Comparison of ENCODE assay signal across 1 cellular context in genomic region chr2:113528126-113528525, GRCh38.
TF ChIP-seq lines count a peak whose summit lies in the region.
"Not testable (repeated sequence)": the region's sequence is repeated elsewhere in the genome, so short reads cannot be mapped to it uniquely, and the experiment has no call there.

No MANE protein-coding gene starts in this region.

TF ChIP-seq in HepG2, 621 proteins besides CTCF, POLR2A, EP300 and RAD21:
- not testable (repeated sequence) for TF ChIP-seq FOXA1 (IDR thresholded peaks at IDR 0.05)
- TF ChIP-seq FOXA1 (CRISPR knock-in tag; IDR thresholded peaks at IDR 0.05), result peak; percentile 23; the same call in 1 of the 2 replicates
